In genomic region chr3:134677196-134677986, GRCh38 we compare ENCODE assay signal across 11 cellular contexts. TPM values are rescaled to one million over a fixed set of nuclear protein-coding genes. Genes with fewer than 3 reads are reported as not detected.
DNase-seq lines count a peak whose midpoint lies in the region; ATAC-seq and TF ChIP-seq lines count a peak whose summit lies in the region.
"Had no signal": no experiment of that assay in that cellular context is flagged by ENCODE, and none has a peak within 500 bp of the region (broad histone marks: within the 10 kb centered on the region; RNA-seq: fewer than 3 reads in every experiment).

No MANE protein-coding gene starts in this region.

- peak; percentile 3 for DNase-seq in activated T-cell treated with anti-CD3 and anti-CD28 coated beads for 48 hours (ENCODE audit: low read depth)
- DNase-seq in activated T-cell treated with anti-CD3 and anti-CD28 coated beads, Interleukin-2, amount 50 U/mL, for 1 hour: no peak
- no peak for DNase-seq in Peyer's patch
- peak; percentile 50 for DNase-seq in Right ventricle myocardium superior
- DNase-seq in thyroid gland: peak; percentile 71 to 79
- no peak for DNase-seq in middle frontal gyrus (ENCODE audit: extremely low spot score, low spot score)
- DNase-seq: DMS79 had no signal

- peak in 4 of 6 experiments; percentile 9 to 35 (median 28) for TF ChIP-seq CTCF in Peyer's patch (IDR thresholded peaks at IDR 0.05)
- TF ChIP-seq CTCF in thyroid gland (IDR thresholded peaks at IDR 0.05): peak in 4 of 6 experiments; percentile 39 to 52 (median 46)

- no peaks in the 10 kb centered on the region for H3K27me3 ChIP-seq in Peyer's patch
- no peaks in the 10 kb centered on the region for H3K27me3 ChIP-seq in thyroid gland

- TF ChIP-seq POLR2A in Peyer's patch (IDR thresholded peaks at IDR 0.05): no peak
- TF ChIP-seq POLR2A in thyroid gland (IDR thresholded peaks at IDR 0.05): peak in 1 of 2 donors; percentile 6

- intact Hi-C loops in Right ventricle myocardium superior (cut with DNase I) (no loop called here), thyroid gland (cut with DNase I) (no loop called here)

- no peak overlapping the region for H3K27ac ChIP-seq in Peyer's patch
- H3K27ac ChIP-seq in thyroid gland: no peak overlapping the region

- H3K36me3 ChIP-seq in Peyer's patch (no peaks in the 10 kb centered on the region), thyroid gland (no peaks in the 10 kb centered on the region)

- ATAC-seq in Right ventricle myocardium superior (ENCODE audit: poor library complexity): peak; percentile 90
- no peak for ATAC-seq in GM21515 (IDR thresholded peaks at IDR 0.05; ENCODE audit: unreplicated experiment)
- ATAC-seq in HG02840 (IDR thresholded peaks at IDR 0.05; ENCODE audit: low FRiP score, unreplicated experiment): no peak

- WGBS in thyroid gland, 2 donors: 42 to 43% methylated on average over 11 of the region's 11 CpGs

- H3K9me3 ChIP-seq in Peyer's patch: no peaks in the 10 kb centered on the region
- H3K9me3 ChIP-seq in thyroid gland: no peaks in the 10 kb centered on the region

- no peaks in the 10 kb centered on the region for H3K4me1 ChIP-seq in Peyer's patch
- peaks cover 0 to 22% of the 10 kb centered on the region in 2 donors for H3K4me1 ChIP-seq in thyroid gland

- H3K4me3 ChIP-seq in Peyer's patch (no peak overlapping the region), thyroid gland (replicated peaks in 1 of 3) (no peak overlapping the region)

RNA-seq across cellular contexts. Expression of gene KY, which starts 26.6 kb away (rescaled TPM):
- total RNA-seq in Peyer's patch: under 1 TPM in 1 of 4 donors, not detected in 3; 0.88 TPM
- 13.7 TPM for total RNA-seq in Right ventricle myocardium superior
- 10 to 100 TPM in 1 of 4 donors, 1 to 10 TPM in 3; 3.2 to 10.2 (median 7.2) TPM for total RNA-seq in thyroid gland
- total RNA-seq: dermis microvascular lymphatic vessel endothelial cell, NCI-H460 had no signal

Comparison
In these comparisons a context has a peak if more than half of its experiments do, and no peak if none do; other contexts are left out.
1. DNase-seq: peak in activated T-cell treated with anti-CD3 and anti-CD28 coated beads for 48 hours (single experiment), Right ventricle myocardium superior (single experiment) and thyroid gland (2 of 2); none in activated T-cell treated with anti-CD3 and anti-CD28 coated beads, Interleukin-2, amount 50 U/mL, for 1 hour (single experiment), Peyer's patch (0 of 3) and middle frontal gyrus (single experiment).